8 cellular contexts compared by ENCODE assay signal in genomic region chr12:7935773-7936581, GRCh38. TPM values are rescaled to one million over a fixed set of nuclear protein-coding genes. Genes with fewer than 3 reads are reported as not detected.
DNase-seq lines count a peak whose midpoint lies in the region; ATAC-seq, FAIRE-seq and TF ChIP-seq lines count a peak whose summit lies in the region.

SLC2A3 (minus strand) TSS chr12:7936187; CDS start chr12:7936034, 153 bp downstream.

- no peak for TF ChIP-seq CTCF in H1 (IDR thresholded peaks at IDR 0.05; ENCODE audit: control extremely low read depth in 1 of 3, insufficient read depth in 1 of 3, low read depth in 1 of 3, low read length in 3 of 3)

- no peaks in the 10 kb centered on the region for H3K9me3 ChIP-seq in CD4-positive, CD25-positive, alpha-beta regulatory T cell (ENCODE audit: control insufficient read depth in 2 of 2, low read length in 2 of 2)
- H3K9me3 ChIP-seq in H1 (ENCODE audit: insufficient read depth in 2 of 2, low read depth in 1 of 2, low read length in 1 of 2), result no peaks in the 10 kb centered on the region

- ATAC-seq in CD4-positive, CD25-positive, alpha-beta regulatory T cell (ENCODE audit: low read depth in 2 of 2), result peak; percentile 67 to 76
- ATAC-seq in GM21825 (IDR thresholded peaks at IDR 0.05; ENCODE audit: unreplicated experiment), result peak; percentile 55

- no peak within 1 kb of the TSS for H3K4me3 Mint-ChIP-seq in CD4-positive, CD25-positive, alpha-beta regulatory T cell

- H3K79me2 ChIP-seq in H1 (ENCODE audit: control insufficient read depth in 1 of 2, insufficient read depth in 2 of 2, low read length in 2 of 2), result peaks cover 19 to 47% of the 10 kb centered on the region in 2 experiments

- H3K23ac ChIP-seq in H1 (ENCODE audit: insufficient read length), result no peak within 1 kb of the TSS

- peak within 1 kb of the TSS; percentile 55 for H3K18ac ChIP-seq in H1 (ENCODE audit: extremely low read depth, low read length)

- no peaks in the 10 kb centered on the region for H3K27me3 ChIP-seq in CD4-positive, CD25-positive, alpha-beta regulatory T cell (ENCODE audit: control insufficient read depth, insufficient read depth, low read length)
- H3K27me3 ChIP-seq in H1 (replicated peaks in 1 of 4; ENCODE audit: control insufficient read depth in 3 of 4, extremely low read depth in 1 of 4, insufficient read depth in 3 of 4, low read length in 3 of 4), result no peaks in the 10 kb centered on the region

- POLR2A ChIA-PET in activated CD8-positive, alpha-beta memory T cell treated with anti-CD3 and anti-CD28 coated beads for 36 hours (lab: Charles Lee), result interaction anchor here (0.5 to 6.5 kb wide), 31 partner anchors 8 to 1211 kb away, joined by 3 to 239 read pairs (median 4); no protein-coding TSS in a partner anchor
- POLR2A ChIA-PET in H1 (lab: Charles Lee; ENCODE audit: partially characterized antibody), result interaction anchor here (0.6 to 13.5 kb wide), 22 partner anchors 9 to 170 kb away, joined by 3 to 300 read pairs (median 4); no protein-coding TSS in a partner anchor

- H2BK120ac ChIP-seq in H1 (replicated peaks; ENCODE audit: low read depth, low read length), result no peak within 1 kb of the TSS

- DNase-seq in CD4-positive, CD25-positive, alpha-beta regulatory T cell, result peak; percentile 75 to 97 (median 89)
- DNase-seq in NCI-H82 treated with DMSO at 0.1 percent for 48 hours (lab: John Stamatoyannopoulos, UW; ENCODE audit: unreplicated experiment) (peak; percentile 87), H1 (ENCODE audit: low read depth in 1 of 2, low spot score in 2 of 2) (peak; percentile 53 to 76), medulla oblongata (ENCODE audit: extremely low spot score) (peak; percentile 77), NCI-H2196 treated with DMSO at 0.1 percent for 48 hours (lab: John Stamatoyannopoulos, UW; ENCODE audit: unreplicated experiment) (no peak)
- peak; percentile 61 to 76 (median 62) for DNase-seq in stimulated activated CD4-positive, alpha-beta T cell treated with anti-CD3 and anti-CD28 coated beads, TNF-alpha, amount 100 ng/mL, for 24 hours (ENCODE audit: low read depth in 3 of 3)

- H3K14ac ChIP-seq in H1 (ENCODE audit: insufficient read length), result no peak within 1 kb of the TSS

- H3K4me1 Mint-ChIP-seq in CD4-positive, CD25-positive, alpha-beta regulatory T cell, result peaks cover 11 to 14% (median 12%) of the 10 kb centered on the region in 4 donors

- H4K8ac ChIP-seq in H1 (ENCODE audit: extremely low read depth, insufficient read depth, low read length), result no peak within 1 kb of the TSS

- CTCF ChIA-PET in activated CD8-positive, alpha-beta memory T cell treated with anti-CD3 and anti-CD28 coated beads for 36 hours (lab: Charles Lee), result interaction anchor here (0.5 to 9.3 kb wide), 10 partner anchors 13 to 299 kb away, joined by 3 to 129 read pairs (median 3); no protein-coding TSS in a partner anchor
- CTCF ChIA-PET in H1 (lab: Charles Lee; ENCODE audit: partially characterized antibody), result interaction anchor here (0.6 to 8.1 kb wide), 8 partner anchors 9 to 90 kb away, joined by 3 to 73 read pairs (median 6); no protein-coding TSS in a partner anchor

- peak within 1 kb of the TSS; percentile 86; the same call in 1 of the 2 replicates for H2BK20ac ChIP-seq in H1 (ENCODE audit: low read length)

- peaks cover 4% of the 10 kb centered on the region for H3K23me2 ChIP-seq in H1 (ENCODE audit: low read depth, low read length)

- no peak within 1 kb of the TSS for H2AFZ ChIP-seq in H1 (ENCODE audit: low read length)

- H2BK5ac ChIP-seq in H1 (ENCODE audit: low read depth, low read length), result peak within 1 kb of the TSS; percentile 72

- no peak within 1 kb of the TSS for H2BK15ac ChIP-seq in H1 (ENCODE audit: low read length)

- H3K4ac ChIP-seq in H1 (replicated peaks; ENCODE audit: insufficient read length, low read depth, low read length), result no peak within 1 kb of the TSS

- peak within 1 kb of the TSS; percentile 69 to 87 (median 73) for H3K9ac ChIP-seq in H1 (replicated peaks in 1 of 4; ENCODE audit: extremely low read depth in 1 of 4, low read depth in 3 of 4, low read length in 3 of 4)

- no peak for TF ChIP-seq EP300 in H1 (IDR thresholded peaks at IDR 0.05; ENCODE audit: borderline replicate concordance in 1 of 2, low read depth in 2 of 2, low read length in 2 of 2)

- H3K36me3 Mint-ChIP-seq in CD4-positive, CD25-positive, alpha-beta regulatory T cell, result peaks cover 7% of the 10 kb centered on the region

- H3K27ac ChIP-seq in CD4-positive, CD25-positive, alpha-beta regulatory T cell (ENCODE audit: insufficient read depth, low read length, poor library complexity, severe bottlenecking), result peak within 1 kb of the TSS; percentile 85
- peak within 1 kb of the TSS; percentile 31 for H3K27ac ChIP-seq in H1 (ENCODE audit: low read depth, low read length)

- H4K5ac ChIP-seq in H1 (ENCODE audit: insufficient read length, low read depth, low read length), result peak within 1 kb of the TSS; percentile 61

- H4K91ac ChIP-seq in H1 (replicated peaks; ENCODE audit: insufficient read length, low read length), result peak within 1 kb of the TSS; percentile 20

- H4K20me1 ChIP-seq in H1 (replicated peaks in 1 of 2; ENCODE audit: control insufficient read depth in 1 of 2, insufficient read depth in 2 of 2, low read length in 2 of 2), result peaks cover 3 to 7% of the 10 kb centered on the region in 2 experiments

- no peak for TF ChIP-seq RAD21 in H1 (IDR thresholded peaks at IDR 0.05 in 1 of 2, conservative IDR thresholded peaks at IDR 0.05 in 1 of 2; ENCODE audit: low read depth in 2 of 2, low read length in 2 of 2)

- peaks cover 2% of the 10 kb centered on the region for H3K27me3 Mint-ChIP-seq in CD4-positive, CD25-positive, alpha-beta regulatory T cell

- FAIRE-seq in H1 (lab: Jason Lieb, UNC), result no peak

- WGBS in H1 (ENCODE audit: extremely low coverage in 1 of 2, insufficient coverage in 1 of 2, insufficient read length in 1 of 2, insufficient replicate concordance in 2 of 2, low coverage in 1 of 2, low lambda C conversion rate in 2 of 2, missing lambda C conversion rate in 1 of 2), 2 experiments, result 1% methylated on average over 7 of the region's 13 CpGs; no CpG with 5 or more reads in 1 of the 2 experiments

- H3K4me1 ChIP-seq in CD4-positive, CD25-positive, alpha-beta regulatory T cell (ENCODE audit: control insufficient read depth, insufficient read depth, low read length, poor library complexity, severe bottlenecking), result peaks cover 46% of the 10 kb centered on the region
- H3K4me1 ChIP-seq in H1 (replicated peaks in 1 of 4; ENCODE audit: control insufficient read depth in 3 of 4, insufficient read depth in 4 of 4, low read length in 3 of 4), result peaks cover 0 to 13% (median 3%) of the 10 kb centered on the region in 4 experiments; a peak in 4 of 7 replicates

- H2AK5ac ChIP-seq in H1 (ENCODE audit: low read depth, low read length), result no peak within 1 kb of the TSS

- peak within 1 kb of the TSS; percentile 68 to 72 for H3K4me2 ChIP-seq in H1 (ENCODE audit: insufficient read depth in 1 of 2, low read depth in 2 of 2, low read length in 2 of 2)

- H3K36me3 ChIP-seq in CD4-positive, CD25-positive, alpha-beta regulatory T cell (ENCODE audit: control insufficient read depth, insufficient read depth, low read length), result peaks cover 31% of the 10 kb centered on the region
- H3K36me3 ChIP-seq in H1 (ENCODE audit: control insufficient read depth in 2 of 4, insufficient read depth in 4 of 4, low read length in 3 of 4), result peaks cover 17 to 30% (median 22%) of the 10 kb centered on the region in 4 experiments

- TF ChIP-seq POLR2A in H1 (IDR thresholded peaks at IDR 0.05; ENCODE audit: control extremely low read depth in 1 of 2, low read depth in 2 of 2, low read length in 2 of 2), result peak; percentile 92 to 98

- H3K27ac Mint-ChIP-seq in CD4-positive, CD25-positive, alpha-beta regulatory T cell, result no peak within 1 kb of the TSS

- H3K4me3 ChIP-seq in CD4-positive, CD25-positive, alpha-beta regulatory T cell (ENCODE audit: low read depth, low read length), result peak within 1 kb of the TSS; percentile 100
- peak within 1 kb of the TSS; percentile 83 to 98 (median 92) for H3K4me3 ChIP-seq in H1 (ENCODE audit: extremely low read depth in 1 of 4, insufficient read depth in 2 of 4, low read depth in 3 of 4, low read length in 4 of 4)

- no peaks in the 10 kb centered on the region for H3K9me3 Mint-ChIP-seq in CD4-positive, CD25-positive, alpha-beta regulatory T cell

- no peak within 1 kb of the TSS; the same call in 1 of the 2 replicates for H2BK12ac ChIP-seq in H1 (ENCODE audit: low read depth, low read length)

- H3K56ac ChIP-seq in H1 (replicated peaks; ENCODE audit: insufficient read length, low read depth, low read length), result no peak within 1 kb of the TSS

- no peaks in the 10 kb centered on the region for H3K79me1 ChIP-seq in H1 (ENCODE audit: low read depth, low read length)

TF ChIP-seq in H1, 55 proteins besides CTCF, POLR2A, EP300 and RAD21 (continues in another document):
- TF ChIP-seq RBBP5 (IDR thresholded peaks at IDR 0.05; ENCODE audit: borderline replicate concordance, low read depth, low read length) (no peak), KDM1A (IDR thresholded peaks at IDR 0.05; ENCODE audit: borderline replicate concordance, low read length) (no peak), NANOG (IDR thresholded peaks at IDR 0.05; ENCODE audit: insufficient read depth, low read depth, low read length, poor library complexity, severe bottlenecking) (no peak), TAF7 (optimal IDR thresholded peaks at IDR 0.05; ENCODE audit: borderline replicate concordance, low read depth, low read length) (peak; percentile 71), CBX8 (IDR thresholded peaks at IDR 0.05; ENCODE audit: borderline replicate concordance, low read depth, low read length) (no peak), SRF (IDR thresholded peaks at IDR 0.05; ENCODE audit: low read depth, low read length) (no peak), TAF1 (IDR thresholded peaks at IDR 0.05; ENCODE audit: low read depth, low read length) (peak; percentile 88), GABPA (IDR thresholded peaks at IDR 0.05; ENCODE audit: borderline replicate concordance, insufficient read depth, low read length) (no peak), CEBPB (IDR thresholded peaks at IDR 0.05; ENCODE audit: low read depth, low read length) (no peak)

RNA-seq across cellular contexts. Expression of gene SLC2A3, which starts in this region (rescaled TPM):
- total RNA-seq in CD4-positive, CD25-positive, alpha-beta regulatory T cell, result 947 TPM
- polyA plus RNA-seq in CD4-positive, CD25-positive, alpha-beta regulatory T cell, result 100 to 1,000 TPM in 3 of 4 donors, 10 to 100 TPM in 1; 96.9 to 128 (median 103) TPM
- total RNA-seq in activated CD8-positive, alpha-beta memory T cell treated with anti-CD3 and anti-CD28 coated beads for 36 hours, result 100 to 1,000 TPM; 172 to 178 TPM
- total RNA-seq in H1 (2021; fragmentation: NEBNext Ultra II Directional; extraction: Animal tissue kit (Norgen Biotek cat#: 25700)), result 664 and 688 TPM in 2 replicates
- 323 and 417 TPM in 2 replicates for polyA plus RNA-seq in H1 (2011; rRNA removed)
- 357 TPM for polyA plus RNA-seq in H1 (2011; cell fraction: cytosol; rRNA removed)
- 233 TPM for polyA plus RNA-seq in H1 (2011; cell fraction: nucleus; rRNA removed)
- polyA plus RNA-seq in H1 (2012, experiment 1 of 2), result 327 to 809 TPM (median 365 TPM) in 4 replicates
- 290 TPM for polyA plus RNA-seq in H1 (2012, experiment 2 of 2)
- polyA plus RNA-seq in H1 (2013, experiment 1 of 2), result 1,112 TPM
- polyA plus RNA-seq in H1 (2013, experiment 2 of 2), result 1,127 TPM
- polyA minus RNA-seq in H1 (2011; rRNA and poly(A)+ RNA removed), result 579 and 805 TPM in 2 replicates
- polyA minus RNA-seq in H1 (2011; cell fraction: cytosol; rRNA and poly(A)+ RNA removed), result 243 TPM
- 193 TPM for polyA minus RNA-seq in H1 (2011; cell fraction: nucleus; rRNA and poly(A)+ RNA removed)
